ENCODE assay signal across 1 cellular context in the genomic region with DNA sequence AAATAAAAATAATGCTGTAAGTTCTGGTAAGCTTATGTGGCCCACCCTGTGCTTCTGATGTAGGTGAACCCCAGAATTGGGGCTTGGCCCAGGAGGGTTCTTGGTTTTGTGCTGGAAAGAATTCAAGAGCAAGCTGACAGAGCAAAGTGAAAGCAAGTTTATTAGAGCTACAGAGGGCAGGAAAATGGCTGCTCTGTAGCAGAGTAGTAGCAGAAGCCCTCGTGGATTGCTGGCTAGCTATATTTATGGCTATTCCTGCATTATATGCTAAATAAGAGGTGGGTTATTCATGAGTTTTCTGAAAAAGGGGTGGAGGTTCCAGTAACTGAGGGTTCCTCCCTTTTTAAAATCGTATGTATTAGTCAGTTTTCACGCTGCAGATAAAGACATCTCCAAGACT.
TF ChIP-seq lines count a peak whose summit lies in the region.

No MANE protein-coding gene starts in this region.

TF ChIP-seq in HepG2, 621 proteins besides CTCF, POLR2A, EP300 and RAD21:
- TF ChIP-seq YY1 (IDR thresholded peaks at IDR 0.05; ENCODE audit: insufficient read depth, insufficient replicate concordance, low read depth, low read length) = peak; percentile 31
- TF ChIP-seq AKAP8 (CRISPR knock-in tag; IDR thresholded peaks at IDR 0.05) = no peak
